In genomic region chr7:127938588-127938987, GRCh38 we compare ENCODE assay signal across 11 cellular contexts.
DNase-seq lines count a peak whose midpoint lies in the region; ATAC-seq, FAIRE-seq and TF ChIP-seq lines count a peak whose summit lies in the region.
"Had no signal": no experiment of that assay in that cellular context is flagged by ENCODE, and none has a peak within 500 bp of the region (broad histone marks: within the 10 kb centered on the region; RNA-seq: fewer than 3 reads in every experiment).

No MANE protein-coding gene starts in this region.

- intact Hi-C loops in left cardiac atrium (cut with DNase I) (no loop called here), Right ventricle myocardium inferior (cut with DNase I) (no loop called here)

- DNase-seq in left cardiac atrium (no peak), Right ventricle myocardium inferior (ENCODE audit: missing footprints) (no peak), fibroblast of peridontal ligament (ENCODE audit: extremely low read depth) (peak; percentile 89), urothelium cell line (ENCODE audit: low spot score) (peak; percentile 32), GDM1 (lab: John Stamatoyannopoulos, UW) (no peak), GOT3 (lab: John Stamatoyannopoulos, UW) (no peak), cortex of kidney (lab: John Stamatoyannopoulos, UW) (no peak)

- ATAC-seq in left cardiac atrium = peak; percentile 66 to 81
- ATAC-seq in Right ventricle myocardium inferior = no peak
- peak; percentile 98 for ATAC-seq in SK-N-SH treated with all-trans-retinoic acid at 6 μM for 48 hours
- ATAC-seq: activated T-helper 17 cell treated with anti-CD3 and anti-CD28 coated beads, Interleukin-2, amount 50 U/mL, for 72 hours; WTC11 had no signal

- no peak for FAIRE-seq in urothelium cell line (lab: Jason Lieb, UNC)
- FAIRE-seq: GM12892 had no signal

TF ChIP-seq in SK-N-SH treated with all-trans-retinoic acid at 6 μM for 48 hours, 23 proteins besides CTCF, POLR2A, EP300 and RAD21:
- no peak for TF ChIP-seq ZC3H10 (CRISPR knock-in tag; IDR thresholded peaks at IDR 0.05)
- TF ChIP-seq SNAI2 (CRISPR knock-in tag; IDR thresholded peaks at IDR 0.05) = peak; percentile 28; the same call in 1 of the 2 replicates
- 0 out of 2 replicates have a peak, but pooled peaks have one; percentile 34 for TF ChIP-seq ISL1 (CRISPR knock-in tag; IDR thresholded peaks at IDR 0.05)

Comparison
In these comparisons a context has a peak if more than half of its experiments do, and no peak if none do; other contexts are left out.
1. DNase-seq: peak in fibroblast of peridontal ligament (single experiment) and urothelium cell line (single experiment); none in left cardiac atrium (single experiment), Right ventricle myocardium inferior (single experiment), GDM1 (single experiment), GOT3 (single experiment) and cortex of kidney (single experiment).